In the genomic region with DNA sequence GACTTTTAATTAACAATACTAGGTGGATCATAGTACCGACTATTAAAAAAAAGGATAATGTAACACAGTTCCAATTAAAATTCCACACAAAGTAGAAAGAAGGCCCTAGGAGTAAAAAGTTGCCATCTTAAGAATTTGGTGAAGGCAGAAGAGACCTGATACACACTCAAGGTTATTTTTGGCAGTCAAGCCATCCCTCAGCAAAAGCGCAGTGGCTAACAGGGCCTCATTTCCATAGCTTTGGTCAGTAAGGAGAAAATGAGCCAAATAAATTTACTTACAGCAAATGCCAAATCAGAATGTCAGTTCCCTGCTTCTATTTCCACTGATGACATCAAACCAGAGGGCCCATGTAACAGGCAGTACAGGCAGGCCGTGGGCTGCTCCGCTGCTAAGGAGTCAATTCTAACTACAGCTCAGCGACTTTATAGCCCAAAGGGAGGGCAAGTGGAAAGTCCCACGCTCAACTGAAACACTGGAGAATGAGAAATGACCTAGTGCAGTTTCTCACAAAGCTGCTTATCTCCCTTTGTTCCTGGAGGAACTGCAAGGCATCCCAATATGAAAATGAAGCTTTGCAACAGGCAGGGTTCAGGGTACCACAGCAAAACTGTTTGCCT, we compare ENCODE assay signal across 7 cellular contexts. TPM values are rescaled to one million over a fixed set of nuclear protein-coding genes. Genes with fewer than 3 reads are reported as not detected.
DNase-seq lines count a peak whose midpoint lies in the region; ATAC-seq and TF ChIP-seq lines count a peak whose summit lies in the region.

No MANE protein-coding gene starts in this region.

- peaks cover 4% of the 10 kb centered on the region; the same call in 1 of the 2 replicates for H3F3A ChIP-seq in PC-9 (ENCODE audit: insufficient read depth, low read depth)

- peak; percentile 86 for ATAC-seq in GM19397 (IDR thresholded peaks at IDR 0.05; ENCODE audit: unreplicated experiment)
- peak; percentile 53 for ATAC-seq in HG03139 (IDR thresholded peaks at IDR 0.05; ENCODE audit: unreplicated experiment)

- CTCF ChIA-PET in PC-9 (lab: Charles Lee), result no interaction called here

- no peak overlapping the region for H3K4me3 ChIP-seq in PC-9

- H3K4me1 Mint-ChIP-seq in activated T-cell treated with anti-CD3 and anti-CD28 coated beads, Interleukin-2, amount 50 U/mL, for 24 hours (ENCODE audit: low read depth), result peaks cover 77% of the 10 kb centered on the region

- no peak overlapping the region for H2AFZ ChIP-seq in PC-9

- H3K36me3 Mint-ChIP-seq in activated T-cell treated with anti-CD3 and anti-CD28 coated beads, Interleukin-2, amount 50 U/mL, for 24 hours (ENCODE audit: low read depth), result peaks cover 76% of the 10 kb centered on the region

- H3K9me3 ChIP-seq in PC-9 (ENCODE audit: insufficient read depth, low read depth), result no peaks in the 10 kb centered on the region

- peak; percentile 46 for DNase-seq in activated T-cell treated with anti-CD3 and anti-CD28 coated beads, Interleukin-2, amount 50 U/mL, for 24 hours
- peak; percentile 20 for DNase-seq in kidney glomerular epithelial cell (lab: John Stamatoyannopoulos, UW)
- DNase-seq in stimulated activated CD8-positive, alpha-beta memory T cell treated with anti-CD3 and anti-CD28 coated beads, Interleukin-4, amount 100 ng/mL, for 48 hours, result peak; percentile 68
- DNase-seq in PC-9, result no peak
- DNase-seq in NCI-H1436 (lab: John Stamatoyannopoulos, UW), result no peak

- no peaks in the 10 kb centered on the region for H3K9me3 Mint-ChIP-seq in activated T-cell treated with anti-CD3 and anti-CD28 coated beads, Interleukin-2, amount 50 U/mL, for 24 hours

- peak overlapping the region; percentile 50 for H3K4me3 Mint-ChIP-seq in activated T-cell treated with anti-CD3 and anti-CD28 coated beads, Interleukin-2, amount 50 U/mL, for 24 hours

- no peaks in the 10 kb centered on the region for H3K9me2 ChIP-seq in PC-9 (ENCODE audit: insufficient read depth)

- H3K27me3 Mint-ChIP-seq in activated T-cell treated with anti-CD3 and anti-CD28 coated beads, Interleukin-2, amount 50 U/mL, for 24 hours, result no peaks in the 10 kb centered on the region

- POLR2A ChIA-PET in PC-9 (lab: Charles Lee; ENCODE audit: unreplicated experiment), result no interaction called here

- H3K36me3 ChIP-seq in PC-9 (ENCODE audit: low read depth), result peaks cover 29% of the 10 kb centered on the region

- no peaks in the 10 kb centered on the region for H3K27me3 ChIP-seq in PC-9 (ENCODE audit: insufficient read depth, low read depth)

- H3K4me1 ChIP-seq in PC-9 (replicated peaks; ENCODE audit: insufficient read depth), result peaks cover 27% of the 10 kb centered on the region

- TF ChIP-seq CTCF in PC-9 (conservative IDR thresholded peaks at IDR 0.05), result no peak

- no peak overlapping the region for H3K27ac ChIP-seq in PC-9

- no TSS peak for BruUV-seq in PC-9 (replicated peaks; lab: Mats Ljungman, UMichigan)

- peak overlapping the region; percentile 91 for H3K27ac Mint-ChIP-seq in activated T-cell treated with anti-CD3 and anti-CD28 coated beads, Interleukin-2, amount 50 U/mL, for 24 hours

- H3K4me2 ChIP-seq in PC-9, result no peak overlapping the region

- H4K20me1 ChIP-seq in PC-9 (ENCODE audit: insufficient read depth), result peaks cover 92% of the 10 kb centered on the region

- peaks cover 98% of the 10 kb centered on the region for H3K79me2 ChIP-seq in PC-9 (ENCODE audit: low read depth)

- intact Hi-C loops in PC-9 (cut with micrococcal nuclease; ENCODE audit: unreplicated experiment), result loop anchor here (10.0 kb wide), 1 partner anchor 203 kb away; no protein-coding TSS in a partner anchor

RNA-seq across cellular contexts. Expression of gene ARGLU1, which starts 6.3 kb away (rescaled TPM):
- 89.2 and 90.8 TPM in 2 replicates for total RNA-seq in PC-9 (2021)

RNA-seq across cellular contexts. Expression of gene EFNB2, which starts 26.2 kb away (rescaled TPM):
- total RNA-seq in PC-9 (2021), result 13.4 and 17.5 TPM in 2 replicates

Comparison
In these comparisons a context has a peak if more than half of its experiments do, and no peak if none do; other contexts are left out.
1. DNase-seq: peak in activated T-cell treated with anti-CD3 and anti-CD28 coated beads, Interleukin-2, amount 50 U/mL, for 24 hours (single experiment), kidney glomerular epithelial cell (single experiment) and stimulated activated CD8-positive, alpha-beta memory T cell treated with anti-CD3 and anti-CD28 coated beads, Interleukin-4, amount 100 ng/mL, for 48 hours (single experiment); none in PC-9 (0 of 2) and NCI-H1436 (single experiment).